Comparison of ENCODE assay signal across 20 cellular contexts in genomic region chr5:24788829-24789509, GRCh38.
DNase-seq lines count a peak whose midpoint lies in the region; ATAC-seq and TF ChIP-seq lines count a peak whose summit lies in the region.
"Had no signal": no experiment of that assay in that cellular context is flagged by ENCODE, and none has a peak within 500 bp of the region (broad histone marks: within the 10 kb centered on the region; RNA-seq: fewer than 3 reads in every experiment).

No MANE protein-coding gene starts in this region.

- H3K4ac ChIP-seq in neuronal stem cell (ENCODE audit: low read length), result no peak overlapping the region

- no peak overlapping the region for H4K8ac ChIP-seq in neuronal stem cell (ENCODE audit: low read depth, low read length)

- H3K27ac ChIP-seq in epithelial cell of prostate (peak overlapping the region; percentile 16), neuronal stem cell (replicated peaks; ENCODE audit: low read length) (no peak overlapping the region), right lobe of liver (no peak overlapping the region)
- H3K27ac ChIP-seq: adrenal gland, transverse colon had no signal

- H2BK15ac ChIP-seq in neuronal stem cell (ENCODE audit: low read length), result no peak overlapping the region

- H3K36me3 ChIP-seq in neuronal stem cell (replicated peaks in 1 of 2; ENCODE audit: control insufficient read depth in 2 of 2, insufficient read depth in 2 of 2, low read length in 2 of 2), result no peaks in the 10 kb centered on the region
- no peaks in the 10 kb centered on the region for H3K36me3 ChIP-seq in right lobe of liver
- H3K36me3 ChIP-seq: adrenal gland, BE2C, transverse colon had no signal

- H3K4me1 ChIP-seq in neuronal stem cell (ENCODE audit: control insufficient read depth in 2 of 2, insufficient read depth in 1 of 2, low read depth in 1 of 2, low read length in 2 of 2), result peaks cover 3 to 5% of the 10 kb centered on the region in 2 donors
- no peaks in the 10 kb centered on the region for H3K4me1 ChIP-seq in right lobe of liver
- H3K4me1 ChIP-seq: adrenal gland, BE2C, transverse colon had no signal

- TF ChIP-seq POLR2A in right lobe of liver (IDR thresholded peaks at IDR 0.05), result no peak

- H2BK120ac ChIP-seq in neuronal stem cell (ENCODE audit: low read depth, low read length), result no peak overlapping the region

- no CpG with 5 or more reads among the region's 2 CpGs for WGBS in neuronal stem cell (ENCODE audit: extremely low coverage in 2 of 2, insufficient read length in 2 of 2, insufficient replicate concordance in 1 of 2), 2 donors
- WGBS in right lobe of liver (ENCODE audit: insufficient coverage, low coverage, low lambda C conversion rate, missing lambda C conversion rate), result 41% methylated on average over 2 of the region's 2 CpGs

- no peak overlapping the region for H3K4me3 ChIP-seq in neuronal stem cell (ENCODE audit: low read length in 2 of 2)
- no peak overlapping the region for H3K4me3 ChIP-seq in right lobe of liver
- H3K4me3 ChIP-seq: adrenal gland, GM12878, transverse colon had no signal

- H2AK5ac ChIP-seq in neuronal stem cell (ENCODE audit: low read depth, low read length), result no peak overlapping the region

- no peak overlapping the region for H4K91ac ChIP-seq in neuronal stem cell (ENCODE audit: low read depth, low read length, poor library complexity)

- no peaks in the 10 kb centered on the region for H3K79me1 ChIP-seq in neuronal stem cell (ENCODE audit: low read depth, low read length)

- no peaks in the 10 kb centered on the region for H3K9me3 ChIP-seq in neuronal stem cell (replicated peaks in 1 of 2; ENCODE audit: control insufficient read depth in 2 of 2, insufficient read depth in 1 of 2, low read depth in 1 of 2, low read length in 2 of 2)
- no peaks in the 10 kb centered on the region for H3K9me3 ChIP-seq in right lobe of liver
- H3K9me3 ChIP-seq: adrenal gland, BE2C had no signal

- no peak overlapping the region for H2BK5ac ChIP-seq in neuronal stem cell (ENCODE audit: low read length)

- H3K9ac ChIP-seq in neuronal stem cell (ENCODE audit: low read depth, low read length, poor library complexity), result no peak overlapping the region

- ATAC-seq in GM18867 (IDR thresholded peaks at IDR 0.05; ENCODE audit: unreplicated experiment) (no peak), right lobe of liver (no peak), GM19351 (IDR thresholded peaks at IDR 0.05; ENCODE audit: unreplicated experiment) (no peak)
- ATAC-seq: activated T-cell treated with anti-CD3 and anti-CD28 coated beads, Interleukin-2, amount 50 U/mL, for 4 hours; GM12878 had no signal

- DNase-seq in Daoy (ENCODE audit: low read depth) (peak; percentile 19), RKO (ENCODE audit: low spot score) (peak; percentile 6), epithelial cell of prostate (ENCODE audit: low read depth, low spot score) (no peak), neuronal stem cell (ENCODE audit: low spot score) (no peak), right lobe of liver (no peak), SKM-1 treated with dmso at 0.1 percent for 144 hours (lab: John Stamatoyannopoulos, UW; ENCODE audit: unreplicated experiment) (no peak)
- DNase-seq: activated T-cell treated with anti-CD3 and anti-CD28 coated beads, Interleukin-2, amount 50 U/mL, for 4 hours; adrenal gland; BE2C; dermis blood vessel endothelial cell; DMS53; immature natural killer cell; NCI-H1105 treated with DMSO at 0.1 percent for 48 hours; NCI-H226; OCI-M1; stimulated activated CD4-positive, alpha-beta T cell treated with anti-CD3 and anti-CD28 coated beads, Interleukin-2, amount 100 ng/mL, for 24 hours; transverse colon had no signal

- H2BK12ac ChIP-seq in neuronal stem cell (ENCODE audit: low read length), result no peak overlapping the region

- no peak for TF ChIP-seq CTCF in right lobe of liver (IDR thresholded peaks at IDR 0.05)

- intact Hi-C loops in right lobe of liver (cut with DNase I), result no loop called here

- H3K27me3 ChIP-seq in neuronal stem cell (ENCODE audit: control insufficient read depth in 3 of 3, insufficient read depth in 3 of 3, low read depth in 1 of 3, low read length in 3 of 3), result no peaks in the 10 kb centered on the region
- H3K27me3 ChIP-seq in right lobe of liver, result no peaks in the 10 kb centered on the region
- H3K27me3 ChIP-seq: adrenal gland, BE2C, transverse colon had no signal

- H3K14ac ChIP-seq in neuronal stem cell (ENCODE audit: low read length), result no peak overlapping the region

- H3K18ac ChIP-seq in neuronal stem cell (ENCODE audit: low read length), result no peak overlapping the region

- H3K4me2 ChIP-seq in neuronal stem cell (ENCODE audit: insufficient read depth, low read length, poor library complexity, severe bottlenecking), result no peak overlapping the region

- H2AFZ ChIP-seq in neuronal stem cell (ENCODE audit: low read length), result peak overlapping the region; percentile 28

- no peak overlapping the region for H3K23ac ChIP-seq in neuronal stem cell (ENCODE audit: low read depth, low read length, poor library complexity)

Comparison
In these comparisons a context has a peak if more than half of its experiments do, and no peak if none do; other contexts are left out.
1. DNase-seq: peak in Daoy (single experiment) and RKO (single experiment); none in epithelial cell of prostate (single experiment), neuronal stem cell (single experiment), right lobe of liver (0 of 3) and SKM-1 treated with dmso at 0.1 percent for 144 hours (single experiment).